ENCODE assay signal across 8 cellular contexts in genomic region chr1:87330954-87331318, GRCh38. TPM values are rescaled to one million over a fixed set of nuclear protein-coding genes. Genes with fewer than 3 reads are reported as not detected.
A peak's percentile ranks its signal among the peaks of the same experiment; 100 is the strongest.
DNase-seq lines count a peak whose midpoint lies in the region; ATAC-seq and TF ChIP-seq lines count a peak whose summit lies in the region.

No MANE protein-coding gene starts in this region.

- POLR2A ChIA-PET in BJ (lab: Charles Lee) = interaction anchor here (0.7 kb wide), 1 partner anchor 178 kb away, joined by 4 read pairs; no protein-coding TSS in a partner anchor
- POLR2A ChIA-PET in naive thymus-derived CD8-positive, alpha-beta T cell (lab: Charles Lee) = interaction anchor here (0.8 to 1.2 kb wide), 3 partner anchors 9 to 935 kb away, joined by 3 to 4 read pairs (median 3); partner anchors contain the start of gene ODF2L

- H3K36me3 Mint-ChIP-seq in naive thymus-derived CD8-positive, alpha-beta T cell = no peaks in the 10 kb centered on the region

- DNase-seq in BJ (ENCODE audit: low read depth) (no peak), LHCN-M2 (ENCODE audit: low read depth) (peak; percentile 2), coronary artery (ENCODE audit: low spot score) (no peak), NCI-H446 treated with DMSO at 0.1 percent for 48 hours (lab: John Stamatoyannopoulos, UW) (no peak), HPDE6-E6E7 (ENCODE audit: extremely low spot score) (no peak), SW480 (ENCODE audit: low spot score) (no peak), erythroblast (lab: John Stamatoyannopoulos, UW) (no peak)
- peak in 1 of 10 donors; percentile 17 for DNase-seq in naive thymus-derived CD8-positive, alpha-beta T cell

- no peaks in the 10 kb centered on the region for H3K27me3 Mint-ChIP-seq in naive thymus-derived CD8-positive, alpha-beta T cell

- TF ChIP-seq CTCF in BJ (IDR thresholded peaks at IDR 0.05; ENCODE audit: insufficient read depth, low read depth, low read length) (no peak), coronary artery (IDR thresholded peaks at IDR 0.05) (no peak)

- no peaks in the 10 kb centered on the region for H3K36me3 ChIP-seq in BJ (ENCODE audit: control insufficient read depth, insufficient read depth, low read length)

- no peaks in the 10 kb centered on the region for H3K9me3 Mint-ChIP-seq in naive thymus-derived CD8-positive, alpha-beta T cell

- H3K27me3 ChIP-seq in BJ (ENCODE audit: control insufficient read depth, insufficient read depth, low read length) = no peaks in the 10 kb centered on the region

- peak overlapping the region; percentile 85 to 97 (median 94) for H3K27ac Mint-ChIP-seq in naive thymus-derived CD8-positive, alpha-beta T cell

- ATAC-seq in naive thymus-derived CD8-positive, alpha-beta T cell = no peak

- H3K4me1 Mint-ChIP-seq in naive thymus-derived CD8-positive, alpha-beta T cell = peaks cover 31 to 62% (median 61%) of the 10 kb centered on the region in 4 donors

- peak overlapping the region; percentile 77 for H3K4me3 ChIP-seq in BJ (ENCODE audit: low read depth, low read length)
- peak overlapping the region; percentile 94 for H3K4me3 ChIP-seq in coronary artery

- peak overlapping the region; percentile 93 to 98 for H3K27ac ChIP-seq in coronary artery

- peak overlapping the region; percentile 89 to 99 (median 95) for H3K4me3 Mint-ChIP-seq in naive thymus-derived CD8-positive, alpha-beta T cell

- no peak for TF ChIP-seq POLR2A in erythroblast (IDR thresholded peaks at IDR 0.05; ENCODE audit: low read length)

- CTCF ChIA-PET in BJ (lab: Yijun Ruan, JAX) = interaction anchor here (0.9 to 1.9 kb wide), 10 partner anchors 9 to 731 kb away, joined by 3 to 6 read pairs (median 3); no protein-coding TSS in a partner anchor

RNA-seq across cellular contexts. Expression of gene LMO4, which starts 2.3 kb away (rescaled TPM):
- polyA plus RNA-seq in BJ (2011; rRNA removed) = 77.9 and 81.9 TPM in 2 replicates
- 22.0 and 30.8 TPM in 2 replicates for polyA minus RNA-seq in BJ (2011; rRNA and poly(A)+ RNA removed)
- 13.4 and 15.8 TPM in 2 replicates for total RNA-seq in LHCN-M2 (2014; rRNA removed)
- 12.2 TPM for polyA plus RNA-seq in LHCN-M2 (2012)
- total RNA-seq in naive thymus-derived CD8-positive, alpha-beta T cell = 10 to 100 TPM; 18.8 to 19.4 TPM
- 10 to 100 TPM in 2 of 3 donors, 1 to 10 TPM in 1; 6.8 to 13.0 (median 12.5) TPM for polyA plus RNA-seq in naive thymus-derived CD8-positive, alpha-beta T cell
